In the genomic region with DNA sequence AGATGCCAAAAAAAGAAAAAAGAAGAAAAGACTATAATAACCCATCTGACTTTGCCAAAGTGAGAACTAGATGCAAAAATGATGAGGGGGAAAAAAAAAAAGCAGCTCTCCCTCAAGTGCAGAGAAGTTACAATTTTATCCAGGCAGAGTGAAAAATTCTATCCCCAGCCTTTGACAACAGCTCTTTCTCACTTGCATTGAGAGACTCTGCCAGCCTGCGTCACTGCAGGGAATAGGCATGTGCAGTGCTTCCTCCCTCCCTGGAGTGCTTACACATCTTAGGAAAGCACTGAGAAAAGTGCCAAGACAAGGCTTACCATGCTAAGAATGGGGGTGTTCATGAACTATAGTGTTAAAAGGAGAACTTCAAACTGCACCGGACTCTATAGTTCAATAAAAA, we compare ENCODE assay signal across 14 cellular contexts.
"Had no signal": no experiment of that assay in that cellular context is flagged by ENCODE, and none has a peak within 500 bp of the region (broad histone marks: within the 10 kb centered on the region; RNA-seq: fewer than 3 reads in every experiment).

No MANE protein-coding gene starts in this region.

- H3K4me2 ChIP-seq: SK-N-SH, smooth muscle cell had no signal

- H3K36me3 ChIP-seq: colonic mucosa, lower lobe of right lung, transverse colon had no signal

- DNase-seq: activated CD4-positive, alpha-beta memory T cell treated with anti-CD3 and anti-CD28 coated beads, Interleukin-2, amount 10 ng/mL, durations not matched to agents 7 days and 5 days; activated CD4-positive, alpha-beta T cell treated with anti-CD3 and anti-CD28 coated beads for 36 hours; activated naive CD4-positive, alpha-beta T cell; colonic mucosa; effector memory CD4-positive, alpha-beta T cell; lower lobe of right lung; naive thymus-derived CD4-positive, alpha-beta T cell; SK-N-SH; T-helper 1 cell; transverse colon had no signal

- ATAC-seq: activated CD4-positive, alpha-beta T cell treated with anti-CD3 and anti-CD28 coated beads for 36 hours; naive thymus-derived CD4-positive, alpha-beta T cell; stimulated activated effector memory CD8-positive, alpha-beta T cell treated with anti-CD3 and anti-CD28 coated beads, Interleukin-12 subunit alpha, Interleukin-12 subunit beta, amount 100 ng/mL, for 72 hours had no signal

- H3K27me3 ChIP-seq: colonic mucosa, transverse colon had no signal

- H3K27ac ChIP-seq: colonic mucosa, lower lobe of right lung, transverse colon, VCaP had no signal

- H3K27me3 Mint-ChIP-seq: activated CD4-positive, alpha-beta memory T cell treated with anti-CD3 and anti-CD28 coated beads, Interleukin-2, amount 10 ng/mL, durations not matched to agents 7 days and 5 days; activated CD4-positive, alpha-beta T cell treated with anti-CD3 and anti-CD28 coated beads for 36 hours; naive thymus-derived CD4-positive, alpha-beta T cell had no signal

- H3K27ac Mint-ChIP-seq: activated CD4-positive, alpha-beta memory T cell treated with anti-CD3 and anti-CD28 coated beads, Interleukin-2, amount 10 ng/mL, durations not matched to agents 7 days and 5 days; activated CD4-positive, alpha-beta T cell treated with anti-CD3 and anti-CD28 coated beads for 36 hours; activated T-helper 1 cell treated with anti-CD3 and anti-CD28 coated beads, Interleukin-12 subunit alpha, Interleukin-12 subunit beta, Interleukin-2, Interleukin-4 antibody, amounts not matched to agents 30 ng/mL and 10 ng/mL and 1 ng/mL, durations not matched to agents 14 hours and 24 hours and 36 hours; naive thymus-derived CD4-positive, alpha-beta T cell; stimulated activated effector memory CD8-positive, alpha-beta T cell treated with anti-CD3 and anti-CD28 coated beads, Interleukin-12 subunit alpha, Interleukin-12 subunit beta, amount 100 ng/mL, for 72 hours had no signal

- H3K36me3 Mint-ChIP-seq: stimulated activated effector memory CD8-positive, alpha-beta T cell treated with anti-CD3 and anti-CD28 coated beads, Interleukin-12 subunit alpha, Interleukin-12 subunit beta, amount 100 ng/mL, for 72 hours had no signal

- H3K4me3 Mint-ChIP-seq: activated CD4-positive, alpha-beta memory T cell treated with anti-CD3 and anti-CD28 coated beads, Interleukin-2, amount 10 ng/mL, durations not matched to agents 7 days and 5 days; activated CD4-positive, alpha-beta T cell treated with anti-CD3 and anti-CD28 coated beads for 36 hours; activated T-helper 1 cell treated with anti-CD3 and anti-CD28 coated beads, Interleukin-12 subunit alpha, Interleukin-12 subunit beta, Interleukin-2, Interleukin-4 antibody, amounts not matched to agents 30 ng/mL and 10 ng/mL and 1 ng/mL, durations not matched to agents 14 hours and 24 hours and 36 hours; naive thymus-derived CD4-positive, alpha-beta T cell; stimulated activated effector memory CD8-positive, alpha-beta T cell treated with anti-CD3 and anti-CD28 coated beads, Interleukin-12 subunit alpha, Interleukin-12 subunit beta, amount 100 ng/mL, for 72 hours had no signal

- H3K4me3 ChIP-seq: colonic mucosa, lower lobe of right lung, smooth muscle cell, transverse colon had no signal

- H3K4me1 Mint-ChIP-seq: activated CD4-positive, alpha-beta memory T cell treated with anti-CD3 and anti-CD28 coated beads, Interleukin-2, amount 10 ng/mL, durations not matched to agents 7 days and 5 days; activated CD4-positive, alpha-beta T cell treated with anti-CD3 and anti-CD28 coated beads for 36 hours; naive thymus-derived CD4-positive, alpha-beta T cell; stimulated activated effector memory CD8-positive, alpha-beta T cell treated with anti-CD3 and anti-CD28 coated beads, Interleukin-12 subunit alpha, Interleukin-12 subunit beta, amount 100 ng/mL, for 72 hours had no signal

- H3K4me1 ChIP-seq: colonic mucosa, lower lobe of right lung had no signal

- H3K9me2 ChIP-seq: SK-N-SH had no signal
